In the genomic region with DNA sequence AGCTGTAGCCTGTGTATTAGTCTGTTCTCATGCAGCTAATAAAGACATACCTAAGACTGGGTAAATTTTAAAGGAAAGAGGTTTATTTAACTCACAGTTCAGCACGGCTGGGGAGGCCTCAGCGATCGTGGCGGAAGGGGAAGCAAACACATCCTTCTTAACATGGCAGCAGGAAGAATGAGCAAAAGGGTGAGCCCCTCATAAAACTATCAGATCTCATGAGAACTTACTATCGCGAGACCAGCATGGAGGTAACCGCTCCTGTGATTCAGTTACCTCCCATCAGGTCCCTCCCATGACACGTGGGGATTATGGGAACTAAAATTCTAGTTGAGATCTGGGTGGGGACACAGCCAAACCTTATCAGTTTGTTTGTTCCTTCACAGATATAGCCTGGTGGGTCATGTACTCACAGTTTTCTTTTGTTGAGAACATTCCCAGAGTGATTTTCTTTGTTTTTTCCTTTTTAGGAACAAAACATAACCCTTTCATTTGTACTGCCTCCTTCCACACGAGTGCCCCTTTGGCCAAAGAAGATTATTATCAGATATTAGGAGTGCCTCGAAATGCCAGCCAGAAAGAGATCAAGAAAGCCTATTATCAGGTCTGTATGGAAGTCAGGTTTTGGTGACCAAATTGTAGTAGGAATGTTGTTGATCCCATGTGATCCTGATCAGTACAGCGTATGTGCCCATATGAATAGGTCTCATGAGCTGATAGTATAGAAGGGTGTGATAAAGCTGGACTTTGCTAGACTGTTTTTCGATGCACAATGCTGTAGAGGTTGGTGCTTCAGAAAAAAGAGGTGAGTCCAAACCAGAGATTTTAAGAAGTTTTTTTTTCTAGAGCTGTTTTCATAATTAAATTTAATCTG, we compare ENCODE assay signal across 1 cellular context.
A peak's percentile ranks its signal among the peaks of the same experiment; 100 is the strongest.
TF ChIP-seq lines count a peak whose summit lies in the region.

No MANE protein-coding gene starts in this region.

TF ChIP-seq in K562, 482 proteins besides CTCF, POLR2A, EP300 and RAD21 (continued from another document and continues in another):
- TF ChIP-seq, protein P1, sequence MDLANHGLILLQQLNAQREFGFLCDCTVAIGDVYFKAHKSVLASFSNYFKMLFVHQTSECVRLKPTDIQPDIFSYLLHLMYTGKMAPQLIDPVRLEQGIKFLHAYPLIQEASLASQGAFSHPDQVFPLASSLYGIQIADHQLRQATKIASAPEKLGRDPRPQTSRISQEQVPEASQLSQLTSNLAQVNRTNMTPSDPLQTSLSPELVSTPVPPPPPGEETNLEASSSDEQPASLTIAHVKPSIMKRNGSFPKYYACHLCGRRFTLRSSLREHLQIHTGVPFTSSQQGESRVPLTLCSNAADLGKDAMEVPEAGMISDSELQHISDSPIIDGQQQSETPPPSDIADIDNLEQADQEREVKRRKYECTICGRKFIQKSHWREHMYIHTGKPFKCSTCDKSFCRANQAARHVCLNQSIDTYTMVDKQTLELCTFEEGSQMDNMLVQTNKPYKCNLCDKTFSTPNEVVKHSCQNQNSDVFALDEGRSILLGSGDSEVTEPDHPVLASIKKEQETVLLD (IDR thresholded peaks at IDR 0.05), result no peak
- no peak for TF ChIP-seq GATAD2A (IDR thresholded peaks at IDR 0.05)
- TF ChIP-seq, protein P2, sequence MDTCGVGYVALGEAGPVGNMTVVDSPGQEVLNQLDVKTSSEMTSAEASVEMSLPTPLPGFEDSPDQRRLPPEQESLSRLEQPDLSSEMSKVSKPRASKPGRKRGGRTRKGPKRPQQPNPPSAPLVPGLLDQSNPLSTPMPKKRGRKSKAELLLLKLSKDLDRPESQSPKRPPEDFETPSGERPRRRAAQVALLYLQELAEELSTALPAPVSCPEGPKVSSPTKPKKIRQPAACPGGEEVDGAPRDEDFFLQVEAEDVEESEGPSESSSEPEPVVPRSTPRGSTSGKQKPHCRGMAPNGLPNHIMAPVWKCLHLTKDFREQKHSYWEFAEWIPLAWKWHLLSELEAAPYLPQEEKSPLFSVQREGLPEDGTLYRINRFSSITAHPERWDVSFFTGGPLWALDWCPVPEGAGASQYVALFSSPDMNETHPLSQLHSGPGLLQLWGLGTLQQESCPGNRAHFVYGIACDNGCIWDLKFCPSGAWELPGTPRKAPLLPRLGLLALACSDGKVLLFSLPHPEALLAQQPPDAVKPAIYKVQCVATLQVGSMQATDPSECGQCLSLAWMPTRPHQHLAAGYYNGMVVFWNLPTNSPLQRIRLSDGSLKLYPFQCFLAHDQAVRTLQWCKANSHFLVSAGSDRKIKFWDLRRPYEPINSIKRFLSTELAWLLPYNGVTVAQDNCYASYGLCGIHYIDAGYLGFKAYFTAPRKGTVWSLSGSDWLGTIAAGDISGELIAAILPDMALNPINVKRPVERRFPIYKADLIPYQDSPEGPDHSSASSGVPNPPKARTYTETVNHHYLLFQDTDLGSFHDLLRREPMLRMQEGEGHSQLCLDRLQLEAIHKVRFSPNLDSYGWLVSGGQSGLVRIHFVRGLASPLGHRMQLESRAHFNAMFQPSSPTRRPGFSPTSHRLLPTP (IDR thresholded peaks at IDR 0.05; ENCODE audit: borderline replicate concordance, extremely low read depth, insufficient read length), result no peak
- TF ChIP-seq ZNF146 (CRISPR knock-in tag; IDR thresholded peaks at IDR 0.05; ENCODE audit: unreplicated experiment), result no peak
- peak; percentile 40; the same call in 1 of the 2 replicates for TF ChIP-seq GABPB1 (CRISPR knock-in tag; IDR thresholded peaks at IDR 0.05)
- peak in 1 of 2 experiments; percentile 73; a peak in 1 of 4 replicates for TF ChIP-seq RCOR1 (IDR thresholded peaks at IDR 0.05; ENCODE audit: borderline replicate concordance in 1 of 2, low read depth in 2 of 2, low read length in 2 of 2)
- no peak for TF ChIP-seq ZNF551 (CRISPR knock-in tag; IDR thresholded peaks at IDR 0.05)
- TF ChIP-seq, protein P3, sequence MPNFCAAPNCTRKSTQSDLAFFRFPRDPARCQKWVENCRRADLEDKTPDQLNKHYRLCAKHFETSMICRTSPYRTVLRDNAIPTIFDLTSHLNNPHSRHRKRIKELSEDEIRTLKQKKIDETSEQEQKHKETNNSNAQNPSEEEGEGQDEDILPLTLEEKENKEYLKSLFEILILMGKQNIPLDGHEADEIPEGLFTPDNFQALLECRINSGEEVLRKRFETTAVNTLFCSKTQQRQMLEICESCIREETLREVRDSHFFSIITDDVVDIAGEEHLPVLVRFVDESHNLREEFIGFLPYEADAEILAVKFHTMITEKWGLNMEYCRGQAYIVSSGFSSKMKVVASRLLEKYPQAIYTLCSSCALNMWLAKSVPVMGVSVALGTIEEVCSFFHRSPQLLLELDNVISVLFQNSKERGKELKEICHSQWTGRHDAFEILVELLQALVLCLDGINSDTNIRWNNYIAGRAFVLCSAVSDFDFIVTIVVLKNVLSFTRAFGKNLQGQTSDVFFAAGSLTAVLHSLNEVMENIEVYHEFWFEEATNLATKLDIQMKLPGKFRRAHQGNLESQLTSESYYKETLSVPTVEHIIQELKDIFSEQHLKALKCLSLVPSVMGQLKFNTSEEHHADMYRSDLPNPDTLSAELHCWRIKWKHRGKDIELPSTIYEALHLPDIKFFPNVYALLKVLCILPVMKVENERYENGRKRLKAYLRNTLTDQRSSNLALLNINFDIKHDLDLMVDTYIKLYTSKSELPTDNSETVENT (CRISPR knock-in tag; IDR thresholded peaks at IDR 0.05), result no peak
- TF ChIP-seq CHD2 (IDR thresholded peaks at IDR 0.05; ENCODE audit: low read depth, low read length), result peak; percentile 97
- no peak for TF ChIP-seq CHD4 (IDR thresholded peaks at IDR 0.05; ENCODE audit: insufficient read depth, insufficient replicate concordance, low read depth, low read length, poor library complexity, severe bottlenecking)
- no peak for TF ChIP-seq HMG20A (CRISPR knock-in tag; conservative IDR thresholded peaks at IDR 0.05)
- TF ChIP-seq, protein P4, sequence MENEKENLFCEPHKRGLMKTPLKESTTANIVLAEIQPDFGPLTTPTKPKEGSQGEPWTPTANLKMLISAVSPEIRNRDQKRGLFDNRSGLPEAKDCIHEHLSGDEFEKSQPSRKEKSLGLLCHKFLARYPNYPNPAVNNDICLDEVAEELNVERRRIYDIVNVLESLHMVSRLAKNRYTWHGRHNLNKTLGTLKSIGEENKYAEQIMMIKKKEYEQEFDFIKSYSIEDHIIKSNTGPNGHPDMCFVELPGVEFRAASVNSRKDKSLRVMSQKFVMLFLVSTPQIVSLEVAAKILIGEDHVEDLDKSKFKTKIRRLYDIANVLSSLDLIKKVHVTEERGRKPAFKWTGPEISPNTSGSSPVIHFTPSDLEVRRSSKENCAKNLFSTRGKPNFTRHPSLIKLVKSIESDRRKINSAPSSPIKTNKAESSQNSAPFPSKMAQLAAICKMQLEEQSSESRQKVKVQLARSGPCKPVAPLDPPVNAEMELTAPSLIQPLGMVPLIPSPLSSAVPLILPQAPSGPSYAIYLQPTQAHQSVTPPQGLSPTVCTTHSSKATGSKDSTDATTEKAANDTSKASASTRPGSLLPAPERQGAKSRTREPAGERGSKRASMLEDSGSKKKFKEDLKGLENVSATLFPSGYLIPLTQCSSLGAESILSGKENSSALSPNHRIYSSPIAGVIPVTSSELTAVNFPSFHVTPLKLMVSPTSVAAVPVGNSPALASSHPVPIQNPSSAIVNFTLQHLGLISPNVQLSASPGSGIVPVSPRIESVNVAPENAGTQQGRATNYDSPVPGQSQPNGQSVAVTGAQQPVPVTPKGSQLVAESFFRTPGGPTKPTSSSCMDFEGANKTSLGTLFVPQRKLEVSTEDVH (IDR thresholded peaks at IDR 0.05; ENCODE audit: low read depth, partially characterized antibody), result no peak
- TF ChIP-seq PPARD (CRISPR knock-in tag; IDR thresholded peaks at IDR 0.05), result no peak
- TF ChIP-seq MAZ (CRISPR knock-in tag; conservative IDR thresholded peaks at IDR 0.05 in 1 of 2, IDR thresholded peaks at IDR 0.05 in 1 of 2), result peak in 1 of 2 experiments; percentile 21; a peak in 2 of 4 replicates
- TF ChIP-seq, protein P5, sequence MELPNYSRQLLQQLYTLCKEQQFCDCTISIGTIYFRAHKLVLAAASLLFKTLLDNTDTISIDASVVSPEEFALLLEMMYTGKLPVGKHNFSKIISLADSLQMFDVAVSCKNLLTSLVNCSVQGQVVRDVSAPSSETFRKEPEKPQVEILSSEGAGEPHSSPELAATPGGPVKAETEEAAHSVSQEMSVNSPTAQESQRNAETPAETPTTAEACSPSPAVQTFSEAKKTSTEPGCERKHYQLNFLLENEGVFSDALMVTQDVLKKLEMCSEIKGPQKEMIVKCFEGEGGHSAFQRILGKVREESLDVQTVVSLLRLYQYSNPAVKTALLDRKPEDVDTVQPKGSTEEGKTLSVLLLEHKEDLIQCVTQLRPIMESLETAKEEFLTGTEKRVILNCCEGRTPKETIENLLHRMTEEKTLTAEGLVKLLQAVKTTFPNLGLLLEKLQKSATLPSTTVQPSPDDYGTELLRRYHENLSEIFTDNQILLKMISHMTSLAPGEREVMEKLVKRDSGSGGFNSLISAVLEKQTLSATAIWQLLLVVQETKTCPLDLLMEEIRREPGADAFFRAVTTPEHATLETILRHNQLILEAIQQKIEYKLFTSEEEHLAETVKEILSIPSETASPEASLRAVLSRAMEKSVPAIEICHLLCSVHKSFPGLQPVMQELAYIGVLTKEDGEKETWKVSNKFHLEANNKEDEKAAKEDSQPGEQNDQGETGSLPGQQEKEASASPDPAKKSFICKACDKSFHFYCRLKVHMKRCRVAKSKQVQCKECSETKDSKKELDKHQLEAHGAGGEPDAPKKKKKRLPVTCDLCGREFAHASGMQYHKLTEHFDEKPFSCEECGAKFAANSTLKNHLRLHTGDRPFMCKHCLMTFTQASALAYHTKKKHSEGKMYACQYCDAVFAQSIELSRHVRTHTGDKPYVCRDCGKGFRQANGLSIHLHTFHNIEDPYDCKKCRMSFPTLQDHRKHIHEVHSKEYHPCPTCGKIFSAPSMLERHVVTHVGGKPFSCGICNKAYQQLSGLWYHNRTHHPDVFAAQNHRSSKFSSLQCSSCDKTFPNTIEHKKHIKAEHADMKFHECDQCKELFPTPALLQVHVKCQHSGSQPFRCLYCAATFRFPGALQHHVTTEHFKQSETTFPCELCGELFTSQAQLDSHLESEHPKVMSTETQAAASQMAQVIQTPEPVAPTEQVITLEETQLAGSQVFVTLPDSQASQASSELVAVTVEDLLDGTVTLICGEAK (IDR thresholded peaks at IDR 0.05), result no peak
- TF ChIP-seq, protein P5 (CRISPR knock-in tag; IDR thresholded peaks at IDR 0.05), result no peak
- no peak for TF ChIP-seq PHB (CRISPR knock-in tag; IDR thresholded peaks at IDR 0.05)
- TF ChIP-seq, protein P6, sequence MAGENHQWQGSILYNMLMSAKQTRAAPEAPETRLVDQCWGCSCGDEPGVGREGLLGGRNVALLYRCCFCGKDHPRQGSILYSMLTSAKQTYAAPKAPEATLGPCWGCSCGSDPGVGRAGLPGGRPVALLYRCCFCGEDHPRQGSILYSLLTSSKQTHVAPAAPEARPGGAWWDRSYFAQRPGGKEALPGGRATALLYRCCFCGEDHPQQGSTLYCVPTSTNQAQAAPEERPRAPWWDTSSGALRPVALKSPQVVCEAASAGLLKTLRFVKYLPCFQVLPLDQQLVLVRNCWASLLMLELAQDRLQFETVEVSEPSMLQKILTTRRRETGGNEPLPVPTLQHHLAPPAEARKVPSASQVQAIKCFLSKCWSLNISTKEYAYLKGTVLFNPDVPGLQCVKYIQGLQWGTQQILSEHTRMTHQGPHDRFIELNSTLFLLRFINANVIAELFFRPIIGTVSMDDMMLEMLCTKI (IDR thresholded peaks at IDR 0.05; ENCODE audit: partially characterized antibody), result no peak
- TF ChIP-seq ERF (CRISPR knock-in tag; IDR thresholded peaks at IDR 0.05), result no peak
- TF ChIP-seq ATF1 (CRISPR knock-in tag; IDR thresholded peaks at IDR 0.05), result no peak
- no peak for TF ChIP-seq ATF1 (tag; IDR thresholded peaks at IDR 0.05)
